8 cellular contexts compared by ENCODE assay signal in genomic region chr17:42288985-42289862, GRCh38. TPM values are rescaled to one million over a fixed set of nuclear protein-coding genes. Genes with fewer than 3 reads are reported as not detected.
DNase-seq lines count a peak whose midpoint lies in the region; ATAC-seq and TF ChIP-seq lines count a peak whose summit lies in the region.

No MANE protein-coding gene starts in this region.

- no peaks in the 10 kb centered on the region for H3K27me3 Mint-ChIP-seq in naive thymus-derived CD8-positive, alpha-beta T cell

- intact Hi-C loops in tibial artery (cut with DNase I; ENCODE audit: low total_unique reads), result no loop called here

- peaks cover 0 to 38% (median 31%) of the 10 kb centered on the region in 4 donors for H3K4me1 ChIP-seq in tibial artery

- H3K27ac Mint-ChIP-seq in naive thymus-derived CD8-positive, alpha-beta T cell, result peak overlapping the region; percentile 84 to 98 (median 95)

- DNase-seq in activated CD8-positive, alpha-beta memory T cell treated with anti-CD3 and anti-CD28 coated beads for 24 hours, result peak; percentile 75
- DNase-seq in activated CD8-positive, alpha-beta memory T cell treated with anti-CD3 and anti-CD28 coated beads, Interleukin-2, amount 50 U/mL, for 48 hours, result no peak
- peak; percentile 44 for DNase-seq in effector CD4-positive, alpha-beta T cell
- DNase-seq in naive thymus-derived CD8-positive, alpha-beta T cell, result peak; percentile 22 to 74 (median 51)
- peak in 1 of 2 donors; percentile 69 for DNase-seq in tibial artery
- no peak for DNase-seq in NCI-H187 (lab: John Stamatoyannopoulos, UW)

- no peaks in the 10 kb centered on the region for H3K9me3 Mint-ChIP-seq in naive thymus-derived CD8-positive, alpha-beta T cell

- no peak for TF ChIP-seq CTCF in tibial artery (IDR thresholded peaks at IDR 0.05)

- H3K4me3 Mint-ChIP-seq in naive thymus-derived CD8-positive, alpha-beta T cell, result peak overlapping the region; percentile 83 to 93 (median 90)

- peaks cover 5 to 25% (median 23%) of the 10 kb centered on the region in 3 donors for H3K36me3 ChIP-seq in tibial artery

- H3K36me3 Mint-ChIP-seq in naive thymus-derived CD8-positive, alpha-beta T cell, result peaks cover 0 to 39% (median 3%) of the 10 kb centered on the region in 3 donors

- H3K9me3 ChIP-seq in tibial artery, result no peaks in the 10 kb centered on the region

- ATAC-seq in activated CD4-positive, CD25-positive, alpha-beta regulatory T cell treated with anti-CD3 and anti-CD28 coated beads, Interleukin-2, amount 50 U/mL, for 24 hours, result peak; percentile 35 to 36
- ATAC-seq in naive thymus-derived CD8-positive, alpha-beta T cell, result peak; percentile 31 to 34
- ATAC-seq in HG03378 (IDR thresholded peaks at IDR 0.05; ENCODE audit: unreplicated experiment), result no peak

- H3K27ac ChIP-seq in tibial artery, result peak overlapping the region; percentile 92 to 94

- POLR2A ChIA-PET in naive thymus-derived CD8-positive, alpha-beta T cell (lab: Charles Lee), result interaction anchor here (0.8 to 5.5 kb wide), 20 partner anchors 10 to 179 kb away, joined by 3 to 126 read pairs (median 5); partner anchors contain the start of genes GHDC, HCRT, STAT3 and STAT5B

- H3K27me3 ChIP-seq in tibial artery, result no peaks in the 10 kb centered on the region

- H3K4me3 ChIP-seq in tibial artery, result peak overlapping the region; percentile 69 to 93

- peaks cover 32 to 62% (median 57%) of the 10 kb centered on the region in 4 donors for H3K4me1 Mint-ChIP-seq in naive thymus-derived CD8-positive, alpha-beta T cell

RNA-seq across cellular contexts. Expression of gene STAT5A, which starts 0.9 kb away (rescaled TPM):
- 100 to 1,000 TPM; 117 to 122 TPM for total RNA-seq in naive thymus-derived CD8-positive, alpha-beta T cell
- 100 to 1,000 TPM in 1 of 3 donors, 10 to 100 TPM in 2; 59.6 to 115 (median 89.1) TPM for polyA plus RNA-seq in naive thymus-derived CD8-positive, alpha-beta T cell

RNA-seq across cellular contexts. Expression of gene STAT5B, which starts 13.0 kb away (rescaled TPM):
- total RNA-seq in naive thymus-derived CD8-positive, alpha-beta T cell, result 100 to 1,000 TPM; 137 to 149 TPM
- 10 to 100 TPM; 66.3 to 94.0 (median 82.8) TPM for polyA plus RNA-seq in naive thymus-derived CD8-positive, alpha-beta T cell

Comparison
In these comparisons a context has a peak if more than half of its experiments do, and no peak if none do; other contexts are left out.
1. DNase-seq: peak in activated CD8-positive, alpha-beta memory T cell treated with anti-CD3 and anti-CD28 coated beads for 24 hours (single experiment), effector CD4-positive, alpha-beta T cell (single experiment) and naive thymus-derived CD8-positive, alpha-beta T cell (10 of 10); none in activated CD8-positive, alpha-beta memory T cell treated with anti-CD3 and anti-CD28 coated beads, Interleukin-2, amount 50 U/mL, for 48 hours (single experiment) and NCI-H187 (0 of 2).